In the genomic region with DNA sequence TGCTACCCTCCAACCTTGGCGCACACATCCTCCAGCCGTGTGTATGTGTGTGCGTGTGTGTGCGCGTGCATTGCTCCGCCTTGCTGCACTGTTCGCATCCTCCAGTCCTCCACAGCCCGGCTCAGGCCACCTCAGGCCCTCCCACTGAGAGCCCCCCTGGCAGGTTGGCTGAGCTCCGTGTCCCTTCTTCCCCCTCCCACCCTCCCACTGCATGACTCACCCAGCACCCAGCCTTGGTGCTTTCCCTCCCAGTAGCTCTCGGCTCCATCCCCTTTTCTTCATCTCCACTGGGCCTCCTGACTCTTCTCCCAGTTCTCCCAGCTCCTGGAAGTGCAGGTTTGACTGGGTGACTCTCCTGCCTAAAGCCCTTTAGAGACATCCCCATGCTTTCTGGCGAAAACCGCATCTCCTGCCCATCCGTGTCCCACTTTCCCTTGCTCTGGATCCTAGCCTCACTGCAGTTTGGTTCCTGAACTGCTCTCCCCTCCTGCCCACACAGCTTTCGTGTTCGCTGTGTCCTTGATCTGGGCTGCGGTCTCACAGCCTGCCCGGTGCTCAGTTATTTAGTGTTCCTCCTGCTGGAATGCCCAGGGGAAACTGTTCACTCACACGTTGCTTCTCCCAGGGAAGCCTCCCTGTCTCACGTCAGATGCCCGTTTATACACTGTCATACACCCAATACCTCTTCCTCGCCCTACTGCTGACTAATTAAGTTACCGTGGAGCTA, we compare ENCODE assay signal across 1 cellular context.
TF ChIP-seq lines count a peak whose summit lies in the region.

No MANE protein-coding gene starts in this region.

TF ChIP-seq in K562, 482 proteins besides CTCF, POLR2A, EP300 and RAD21 (continued from another document):
- no peak for TF ChIP-seq MEIS2 (IDR thresholded peaks at IDR 0.05; ENCODE audit: partially characterized antibody)
